ENCODE assay signal across 1 cellular context in the genomic region with DNA sequence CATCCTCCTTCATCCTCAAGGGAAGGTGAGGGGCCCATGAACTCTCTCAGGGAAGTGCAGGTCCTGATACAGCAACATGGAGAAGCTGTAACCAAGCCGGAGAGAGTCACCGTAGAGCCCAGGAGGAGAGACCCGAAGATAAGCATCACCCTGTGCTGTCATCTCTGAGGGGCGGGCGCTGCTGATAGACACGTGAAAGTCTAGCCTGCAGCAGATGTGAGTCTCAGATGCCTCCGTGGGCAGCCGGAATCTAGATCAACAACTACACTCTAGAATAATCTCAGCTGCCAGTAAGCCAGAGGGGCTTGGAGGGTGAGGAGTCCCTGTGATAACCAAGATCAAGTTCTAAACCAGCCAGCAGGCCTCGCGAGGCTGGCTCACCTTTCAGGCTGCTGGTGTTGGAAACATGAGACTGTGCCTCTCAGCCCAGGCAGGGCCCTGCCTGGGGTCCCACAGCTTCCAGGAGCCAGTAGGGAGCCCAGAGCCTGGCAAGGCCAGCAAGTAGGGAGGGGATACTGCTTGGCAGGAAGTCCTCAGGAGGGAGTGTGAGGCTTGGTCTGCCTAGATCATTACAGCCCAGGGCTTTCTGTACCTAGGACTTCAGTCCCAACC.
TF ChIP-seq lines count a peak whose summit lies in the region.

No MANE protein-coding gene starts in this region.

TF ChIP-seq in K562, 482 proteins besides CTCF, POLR2A, EP300 and RAD21 (continued from another document and continues in another):
- TF ChIP-seq, protein P1, sequence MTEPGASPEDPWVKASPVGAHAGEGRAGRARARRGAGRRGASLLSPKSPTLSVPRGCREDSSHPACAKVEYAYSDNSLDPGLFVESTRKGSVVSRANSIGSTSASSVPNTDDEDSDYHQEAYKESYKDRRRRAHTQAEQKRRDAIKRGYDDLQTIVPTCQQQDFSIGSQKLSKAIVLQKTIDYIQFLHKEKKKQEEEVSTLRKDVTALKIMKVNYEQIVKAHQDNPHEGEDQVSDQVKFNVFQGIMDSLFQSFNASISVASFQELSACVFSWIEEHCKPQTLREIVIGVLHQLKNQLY (CRISPR knock-in tag; conservative IDR thresholded peaks at IDR 0.05): no peak
- TF ChIP-seq, protein P2, sequence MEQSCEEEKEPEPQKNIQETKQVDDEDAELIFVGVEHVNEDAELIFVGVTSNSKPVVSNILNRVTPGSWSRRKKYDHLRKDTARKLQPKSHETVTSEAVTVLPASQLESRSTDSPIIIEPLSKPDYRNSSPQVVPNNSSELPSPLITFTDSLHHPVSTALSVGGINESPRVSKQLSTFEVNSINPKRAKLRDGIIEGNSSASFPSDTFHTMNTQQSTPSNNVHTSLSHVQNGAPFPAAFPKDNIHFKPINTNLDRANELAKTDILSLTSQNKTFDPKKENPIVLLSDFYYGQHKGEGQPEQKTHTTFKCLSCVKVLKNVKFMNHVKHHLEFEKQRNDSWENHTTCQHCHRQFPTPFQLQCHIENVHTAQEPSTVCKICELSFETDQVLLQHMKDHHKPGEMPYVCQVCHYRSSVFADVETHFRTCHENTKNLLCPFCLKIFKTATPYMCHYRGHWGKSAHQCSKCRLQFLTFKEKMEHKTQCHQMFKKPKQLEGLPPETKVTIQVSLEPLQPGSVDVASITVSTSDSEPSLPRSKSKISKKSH (CRISPR knock-in tag; IDR thresholded peaks at IDR 0.05): no peak
- TF ChIP-seq, protein P3, sequence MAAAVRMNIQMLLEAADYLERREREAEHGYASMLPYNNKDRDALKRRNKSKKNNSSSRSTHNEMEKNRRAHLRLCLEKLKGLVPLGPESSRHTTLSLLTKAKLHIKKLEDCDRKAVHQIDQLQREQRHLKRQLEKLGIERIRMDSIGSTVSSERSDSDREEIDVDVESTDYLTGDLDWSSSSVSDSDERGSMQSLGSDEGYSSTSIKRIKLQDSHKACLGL (CRISPR knock-in tag; IDR thresholded peaks at IDR 0.05; ENCODE audit: borderline replicate concordance, poor library complexity, severe bottlenecking): no peak
- TF ChIP-seq, protein P4, sequence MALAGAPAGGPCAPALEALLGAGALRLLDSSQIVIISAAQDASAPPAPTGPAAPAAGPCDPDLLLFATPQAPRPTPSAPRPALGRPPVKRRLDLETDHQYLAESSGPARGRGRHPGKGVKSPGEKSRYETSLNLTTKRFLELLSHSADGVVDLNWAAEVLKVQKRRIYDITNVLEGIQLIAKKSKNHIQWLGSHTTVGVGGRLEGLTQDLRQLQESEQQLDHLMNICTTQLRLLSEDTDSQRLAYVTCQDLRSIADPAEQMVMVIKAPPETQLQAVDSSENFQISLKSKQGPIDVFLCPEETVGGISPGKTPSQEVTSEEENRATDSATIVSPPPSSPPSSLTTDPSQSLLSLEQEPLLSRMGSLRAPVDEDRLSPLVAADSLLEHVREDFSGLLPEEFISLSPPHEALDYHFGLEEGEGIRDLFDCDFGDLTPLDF (CRISPR knock-in tag; IDR thresholded peaks at IDR 0.05): no peak
- TF ChIP-seq ZNF431 (CRISPR knock-in tag; IDR thresholded peaks at IDR 0.05): no peak
- no peak for TF ChIP-seq ZNF707 (CRISPR knock-in tag; conservative IDR thresholded peaks at IDR 0.05)
- no peak for TF ChIP-seq PYGO2 (tag; IDR thresholded peaks at IDR 0.05)
- TF ChIP-seq THRAP3 (IDR thresholded peaks at IDR 0.05; ENCODE audit: borderline replicate concordance): no peak
- TF ChIP-seq, protein P5, sequence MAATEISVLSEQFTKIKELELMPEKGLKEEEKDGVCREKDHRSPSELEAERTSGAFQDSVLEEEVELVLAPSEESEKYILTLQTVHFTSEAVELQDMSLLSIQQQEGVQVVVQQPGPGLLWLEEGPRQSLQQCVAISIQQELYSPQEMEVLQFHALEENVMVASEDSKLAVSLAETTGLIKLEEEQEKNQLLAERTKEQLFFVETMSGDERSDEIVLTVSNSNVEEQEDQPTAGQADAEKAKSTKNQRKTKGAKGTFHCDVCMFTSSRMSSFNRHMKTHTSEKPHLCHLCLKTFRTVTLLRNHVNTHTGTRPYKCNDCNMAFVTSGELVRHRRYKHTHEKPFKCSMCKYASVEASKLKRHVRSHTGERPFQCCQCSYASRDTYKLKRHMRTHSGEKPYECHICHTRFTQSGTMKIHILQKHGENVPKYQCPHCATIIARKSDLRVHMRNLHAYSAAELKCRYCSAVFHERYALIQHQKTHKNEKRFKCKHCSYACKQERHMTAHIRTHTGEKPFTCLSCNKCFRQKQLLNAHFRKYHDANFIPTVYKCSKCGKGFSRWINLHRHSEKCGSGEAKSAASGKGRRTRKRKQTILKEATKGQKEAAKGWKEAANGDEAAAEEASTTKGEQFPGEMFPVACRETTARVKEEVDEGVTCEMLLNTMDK (IDR thresholded peaks at IDR 0.05; ENCODE audit: borderline replicate concordance, insufficient read depth, low read depth, low read length, poor library complexity, severe bottlenecking): no peak
- peak; percentile 93 for TF ChIP-seq CBFA2T3 (IDR thresholded peaks at IDR 0.05)
- no peak for TF ChIP-seq NELFE (IDR thresholded peaks at IDR 0.05; ENCODE audit: insufficient read depth, insufficient read length)
- no peak for TF ChIP-seq HMG20B (CRISPR knock-in tag; IDR thresholded peaks at IDR 0.05)
- TF ChIP-seq TAL1 (IDR thresholded peaks at IDR 0.05): peak; percentile 88
- peak; percentile 89 for TF ChIP-seq ARID1B (IDR thresholded peaks at IDR 0.05)
- no peak for TF ChIP-seq HNRNPL (IDR thresholded peaks at IDR 0.05; ENCODE audit: low read depth, low read length)
- no peak for TF ChIP-seq ZKSCAN8 (CRISPR knock-in tag; IDR thresholded peaks at IDR 0.05)
- TF ChIP-seq ZBTB8A (IDR thresholded peaks at IDR 0.05; ENCODE audit: partially characterized antibody): no peak
- TF ChIP-seq SIRT6 (IDR thresholded peaks at IDR 0.05; ENCODE audit: low read depth, low read length): no peak
- no peak for TF ChIP-seq RHOXF2B (CRISPR knock-in tag; conservative IDR thresholded peaks at IDR 0.05)
- TF ChIP-seq SMAD2 (IDR thresholded peaks at IDR 0.05; ENCODE audit: low read depth, low read length): no peak
- peak; percentile 75 for TF ChIP-seq SOX6 (IDR thresholded peaks at IDR 0.05)
- TF ChIP-seq KLF16 (IDR thresholded peaks at IDR 0.05): peak; percentile 86; the same call in 1 of the 2 replicates
- no peak for TF ChIP-seq SNIP1 (IDR thresholded peaks at IDR 0.05; ENCODE audit: low read depth)
- TF ChIP-seq MEF2D (tag; conservative IDR thresholded peaks at IDR 0.05; ENCODE audit: low read depth): no peak
- TF ChIP-seq ATF1 (CRISPR knock-in tag; IDR thresholded peaks at IDR 0.05): no peak
- TF ChIP-seq ATF1 (tag; IDR thresholded peaks at IDR 0.05): peak; percentile 58
- no peak for TF ChIP-seq NR2C1 (IDR thresholded peaks at IDR 0.05)
- no peak for TF ChIP-seq NR2C1 (tag; IDR thresholded peaks at IDR 0.05)
- TF ChIP-seq ESRRB (CRISPR knock-in tag; IDR thresholded peaks at IDR 0.05; ENCODE audit: borderline replicate concordance): no peak
- TF ChIP-seq HDGF (IDR thresholded peaks at IDR 0.05): no peak
- no peak for TF ChIP-seq TEAD1 (CRISPR knock-in tag; IDR thresholded peaks at IDR 0.05)
- no peak for TF ChIP-seq NR3C1 (CRISPR knock-in tag; IDR thresholded peaks at IDR 0.05)
- TF ChIP-seq, protein P6, sequence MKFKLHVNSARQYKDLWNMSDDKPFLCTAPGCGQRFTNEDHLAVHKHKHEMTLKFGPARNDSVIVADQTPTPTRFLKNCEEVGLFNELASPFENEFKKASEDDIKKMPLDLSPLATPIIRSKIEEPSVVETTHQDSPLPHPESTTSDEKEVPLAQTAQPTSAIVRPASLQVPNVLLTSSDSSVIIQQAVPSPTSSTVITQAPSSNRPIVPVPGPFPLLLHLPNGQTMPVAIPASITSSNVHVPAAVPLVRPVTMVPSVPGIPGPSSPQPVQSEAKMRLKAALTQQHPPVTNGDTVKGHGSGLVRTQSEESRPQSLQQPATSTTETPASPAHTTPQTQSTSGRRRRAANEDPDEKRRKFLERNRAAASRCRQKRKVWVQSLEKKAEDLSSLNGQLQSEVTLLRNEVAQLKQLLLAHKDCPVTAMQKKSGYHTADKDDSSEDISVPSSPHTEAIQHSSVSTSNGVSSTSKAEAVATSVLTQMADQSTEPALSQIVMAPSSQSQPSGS (CRISPR knock-in tag; IDR thresholded peaks at IDR 0.05): no peak
- TF ChIP-seq CHD4 (IDR thresholded peaks at IDR 0.05; ENCODE audit: insufficient read depth, insufficient replicate concordance, low read depth, low read length, poor library complexity, severe bottlenecking): no peak
- TF ChIP-seq, protein P7, sequence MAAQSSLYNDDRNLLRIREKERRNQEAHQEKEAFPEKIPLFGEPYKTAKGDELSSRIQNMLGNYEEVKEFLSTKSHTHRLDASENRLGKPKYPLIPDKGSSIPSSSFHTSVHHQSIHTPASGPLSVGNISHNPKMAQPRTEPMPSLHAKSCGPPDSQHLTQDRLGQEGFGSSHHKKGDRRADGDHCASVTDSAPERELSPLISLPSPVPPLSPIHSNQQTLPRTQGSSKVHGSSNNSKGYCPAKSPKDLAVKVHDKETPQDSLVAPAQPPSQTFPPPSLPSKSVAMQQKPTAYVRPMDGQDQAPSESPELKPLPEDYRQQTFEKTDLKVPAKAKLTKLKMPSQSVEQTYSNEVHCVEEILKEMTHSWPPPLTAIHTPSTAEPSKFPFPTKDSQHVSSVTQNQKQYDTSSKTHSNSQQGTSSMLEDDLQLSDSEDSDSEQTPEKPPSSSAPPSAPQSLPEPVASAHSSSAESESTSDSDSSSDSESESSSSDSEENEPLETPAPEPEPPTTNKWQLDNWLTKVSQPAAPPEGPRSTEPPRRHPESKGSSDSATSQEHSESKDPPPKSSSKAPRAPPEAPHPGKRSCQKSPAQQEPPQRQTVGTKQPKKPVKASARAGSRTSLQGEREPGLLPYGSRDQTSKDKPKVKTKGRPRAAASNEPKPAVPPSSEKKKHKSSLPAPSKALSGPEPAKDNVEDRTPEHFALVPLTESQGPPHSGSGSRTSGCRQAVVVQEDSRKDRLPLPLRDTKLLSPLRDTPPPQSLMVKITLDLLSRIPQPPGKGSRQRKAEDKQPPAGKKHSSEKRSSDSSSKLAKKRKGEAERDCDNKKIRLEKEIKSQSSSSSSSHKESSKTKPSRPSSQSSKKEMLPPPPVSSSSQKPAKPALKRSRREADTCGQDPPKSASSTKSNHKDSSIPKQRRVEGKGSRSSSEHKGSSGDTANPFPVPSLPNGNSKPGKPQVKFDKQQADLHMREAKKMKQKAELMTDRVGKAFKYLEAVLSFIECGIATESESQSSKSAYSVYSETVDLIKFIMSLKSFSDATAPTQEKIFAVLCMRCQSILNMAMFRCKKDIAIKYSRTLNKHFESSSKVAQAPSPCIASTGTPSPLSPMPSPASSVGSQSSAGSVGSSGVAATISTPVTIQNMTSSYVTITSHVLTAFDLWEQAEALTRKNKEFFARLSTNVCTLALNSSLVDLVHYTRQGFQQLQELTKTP (IDR thresholded peaks at IDR 0.05; ENCODE audit: low read depth in 1 of 2, partially characterized antibody in 2 of 2): no peak
- TF ChIP-seq ZSCAN32 (CRISPR knock-in tag; IDR thresholded peaks at IDR 0.05): no peak
- peak; percentile 73 for TF ChIP-seq ATF7 (IDR thresholded peaks at IDR 0.05)
- no peak for TF ChIP-seq FOXA1 (IDR thresholded peaks at IDR 0.05; ENCODE audit: borderline replicate concordance)
- no peak for TF ChIP-seq ETS2 (tag; IDR thresholded peaks at IDR 0.05; ENCODE audit: borderline replicate concordance, poor library complexity, severe bottlenecking)
- TF ChIP-seq KAT7 (CRISPR knock-in tag; IDR thresholded peaks at IDR 0.05; ENCODE audit: borderline replicate concordance): no peak
- TF ChIP-seq, protein P8, sequence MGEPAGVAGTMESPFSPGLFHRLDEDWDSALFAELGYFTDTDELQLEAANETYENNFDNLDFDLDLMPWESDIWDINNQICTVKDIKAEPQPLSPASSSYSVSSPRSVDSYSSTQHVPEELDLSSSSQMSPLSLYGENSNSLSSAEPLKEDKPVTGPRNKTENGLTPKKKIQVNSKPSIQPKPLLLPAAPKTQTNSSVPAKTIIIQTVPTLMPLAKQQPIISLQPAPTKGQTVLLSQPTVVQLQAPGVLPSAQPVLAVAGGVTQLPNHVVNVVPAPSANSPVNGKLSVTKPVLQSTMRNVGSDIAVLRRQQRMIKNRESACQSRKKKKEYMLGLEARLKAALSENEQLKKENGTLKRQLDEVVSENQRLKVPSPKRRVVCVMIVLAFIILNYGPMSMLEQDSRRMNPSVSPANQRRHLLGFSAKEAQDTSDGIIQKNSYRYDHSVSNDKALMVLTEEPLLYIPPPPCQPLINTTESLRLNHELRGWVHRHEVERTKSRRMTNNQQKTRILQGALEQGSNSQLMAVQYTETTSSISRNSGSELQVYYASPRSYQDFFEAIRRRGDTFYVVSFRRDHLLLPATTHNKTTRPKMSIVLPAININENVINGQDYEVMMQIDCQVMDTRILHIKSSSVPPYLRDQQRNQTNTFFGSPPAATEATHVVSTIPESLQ (CRISPR knock-in tag; IDR thresholded peaks at IDR 0.05): no peak
- TF ChIP-seq GATA2 (CRISPR knock-in tag; IDR thresholded peaks at IDR 0.05): peak; percentile 86
